18 cellular contexts compared by ENCODE assay signal in the genomic region with DNA sequence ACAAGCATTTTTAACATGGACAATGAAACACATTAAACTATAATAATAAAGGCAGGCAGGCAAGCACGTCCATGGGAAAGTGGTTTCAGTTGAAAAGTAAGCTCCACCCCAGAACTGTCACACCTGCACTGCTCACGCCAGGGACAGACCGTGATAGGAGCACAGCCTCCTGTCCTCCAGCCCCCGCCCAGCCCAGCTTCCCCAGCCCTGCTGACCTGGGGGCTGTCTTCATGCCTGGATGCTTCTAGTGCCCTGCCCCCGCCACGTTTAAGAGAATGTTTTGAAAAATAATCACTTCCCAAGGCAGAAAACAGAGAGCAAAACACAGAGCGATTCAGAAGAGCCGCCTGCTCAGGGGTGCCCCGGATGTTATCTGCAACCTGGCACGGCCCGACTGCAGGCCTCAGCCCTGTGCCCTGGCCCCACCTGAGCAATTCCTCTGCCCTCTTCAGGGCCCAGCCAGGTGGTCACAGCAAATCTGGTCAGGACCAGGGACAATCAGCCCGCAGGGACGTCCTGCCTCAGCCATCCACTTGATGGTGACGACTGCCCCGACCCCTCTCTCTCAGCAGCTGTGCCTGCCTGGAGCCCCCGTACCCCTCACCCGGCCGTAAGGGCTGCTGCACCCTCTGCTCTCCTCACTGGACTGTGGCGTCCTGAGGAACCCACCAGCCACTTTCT. TPM values are rescaled to one million over a fixed set of nuclear protein-coding genes. Genes with fewer than 3 reads are reported as not detected.
A peak's percentile ranks its signal among the peaks of the same experiment; 100 is the strongest.
DNase-seq lines count a peak whose midpoint lies in the region; ATAC-seq, FAIRE-seq and TF ChIP-seq lines count a peak whose summit lies in the region.
"Had no signal": no experiment of that assay in that cellular context is flagged by ENCODE, and none has a peak within 500 bp of the region (broad histone marks: within the 10 kb centered on the region; RNA-seq: fewer than 3 reads in every experiment).

No MANE protein-coding gene starts in this region.

- no peaks in the 10 kb centered on the region for H3K27me3 Mint-ChIP-seq in neural crest cell (ENCODE audit: low read depth)
- no peaks in the 10 kb centered on the region for H3K27me3 Mint-ChIP-seq in activated CD4-positive, alpha-beta memory T cell treated with anti-CD3 and anti-CD28 coated beads for 36 hours
- H3K27me3 Mint-ChIP-seq: B cell; naive thymus-derived CD8-positive, alpha-beta T cell had no signal

- peaks cover 0 to 12% (median 0%) of the 10 kb centered on the region in 11 experiments; a peak in 6 of 22 replicates for H3K9me3 ChIP-seq in BLaER1 treated with 17β-estradiol and CSF1 and Interleukin-3, amounts not matched to agents 10 nM and 100 nM (replicated peaks in 1 of 11)
- H3K9me3 ChIP-seq in hepatocyte (ENCODE audit: low read depth): no peaks in the 10 kb centered on the region
- H3K9me3 ChIP-seq: left lung had no signal

- POLR2A ChIA-PET in activated CD4-positive, alpha-beta memory T cell treated with anti-CD3 and anti-CD28 coated beads for 36 hours (lab: Charles Lee): no interaction called here

- H3K79me2 ChIP-seq in hepatocyte: no peaks in the 10 kb centered on the region

- H3K27ac Mint-ChIP-seq in neural crest cell (ENCODE audit: unreplicated experiment): peak overlapping the region; percentile 27
- H3K27ac Mint-ChIP-seq in activated CD4-positive, alpha-beta memory T cell treated with anti-CD3 and anti-CD28 coated beads for 36 hours: no peak overlapping the region
- H3K27ac Mint-ChIP-seq: activated CD8-positive, alpha-beta T cell treated with anti-CD3 and anti-CD28 coated beads, Interleukin-2, amount 10 ng/mL, durations not matched to agents 7 days and 5 days; activated T-helper 2 cell treated with anti-CD3 and anti-CD28 coated beads, Interferon-gamma antibody, Interleukin-2, Interleukin-4, amounts not matched to agents 10 μg/mL and 5 μg/mL and 100 μg/mL, durations not matched to agents 14 hours and 24 hours and 36 hours; B cell had no signal

- no peak for TF ChIP-seq CTCF in bronchial epithelial cell (IDR thresholded peaks at IDR 0.05; ENCODE audit: insufficient read depth, low read length, severe bottlenecking)
- no peak for TF ChIP-seq CTCF in neural crest cell (conservative IDR thresholded peaks at IDR 0.05)
- no peak for TF ChIP-seq CTCF in hepatocyte (IDR thresholded peaks at IDR 0.05; ENCODE audit: poor library complexity)

- H3K36me3 ChIP-seq in BLaER1 treated with 17β-estradiol and CSF1 and Interleukin-3, amounts not matched to agents 10 nM and 100 nM: peaks cover 0 to 9% (median 5%) of the 10 kb centered on the region in 11 experiments; a peak in 6 of 22 replicates
- H3K36me3 ChIP-seq in bronchial epithelial cell (ENCODE audit: control insufficient read depth, insufficient read depth, low read length) (no peaks in the 10 kb centered on the region), hepatocyte (replicated peaks; ENCODE audit: insufficient read depth, low read depth) (no peaks in the 10 kb centered on the region)
- H3K36me3 ChIP-seq: left lung had no signal

- H3K9me3 Mint-ChIP-seq in neural crest cell: no peaks in the 10 kb centered on the region
- no peaks in the 10 kb centered on the region for H3K9me3 Mint-ChIP-seq in activated CD4-positive, alpha-beta memory T cell treated with anti-CD3 and anti-CD28 coated beads for 36 hours
- H3K9me3 Mint-ChIP-seq: activated T-helper 2 cell treated with anti-CD3 and anti-CD28 coated beads, Interferon-gamma antibody, Interleukin-2, Interleukin-4, amounts not matched to agents 10 μg/mL and 5 μg/mL and 100 μg/mL, durations not matched to agents 14 hours and 24 hours and 36 hours; naive thymus-derived CD8-positive, alpha-beta T cell had no signal

- H3K9ac ChIP-seq in BLaER1 treated with 17β-estradiol and CSF1 and Interleukin-3, amounts not matched to agents 10 nM and 100 nM: peak overlapping the region in 5 of 11 experiments; percentile 3 to 33 (median 24); a peak in 4 of 22 replicates

- WGBS in hepatocyte (ENCODE audit: low lambda C conversion rate, missing lambda C conversion rate): 84% methylated on average over 19 of the region's 19 CpGs

- no peaks in the 10 kb centered on the region for H3K9me2 ChIP-seq in hepatocyte (replicated peaks; ENCODE audit: insufficient read depth)

- no peak overlapping the region for H3K27ac ChIP-seq in BLaER1 treated with 17β-estradiol and CSF1 and Interleukin-3, amounts not matched to agents 10 nM and 100 nM
- H3K27ac ChIP-seq in hepatocyte: no peak overlapping the region
- H3K27ac ChIP-seq: left lung, SK-N-MC had no signal

- H3K4me1 ChIP-seq in BLaER1 treated with 17β-estradiol and CSF1 and Interleukin-3, amounts not matched to agents 10 nM and 100 nM: peaks cover 18 to 57% (median 52%) of the 10 kb centered on the region in 10 experiments
- H3K4me1 ChIP-seq in hepatocyte (ENCODE audit: insufficient read depth): no peaks in the 10 kb centered on the region
- H3K4me1 ChIP-seq: left lung had no signal

- intact Hi-C loops in activated CD4-positive, alpha-beta memory T cell treated with anti-CD3 and anti-CD28 coated beads for 36 hours (cut with micrococcal nuclease): no loop called here

- CTCF ChIA-PET in activated CD4-positive, alpha-beta memory T cell treated with anti-CD3 and anti-CD28 coated beads for 36 hours (lab: Charles Lee): no interaction called here

- FAIRE-seq in bronchial epithelial cell (lab: Jason Lieb, UNC): no peak

- H4K20me1 ChIP-seq in BLaER1 treated with 17β-estradiol and CSF1 and Interleukin-3, amounts not matched to agents 10 nM and 100 nM: peaks cover 0 to 48% (median 0%) of the 10 kb centered on the region in 11 experiments; a peak in 6 of 22 replicates
- H4K20me1 ChIP-seq in hepatocyte (ENCODE audit: insufficient read depth, poor library complexity, severe bottlenecking): no peaks in the 10 kb centered on the region

- peak overlapping the region in 9 of 11 experiments; percentile 44 to 87 (median 80); a peak in 18 of 22 replicates for H3K4me2 ChIP-seq in BLaER1 treated with 17β-estradiol and CSF1 and Interleukin-3, amounts not matched to agents 10 nM and 100 nM
- no peak overlapping the region for H3K4me2 ChIP-seq in hepatocyte

- no peak for ATAC-seq in GM21526 (IDR thresholded peaks at IDR 0.05; ENCODE audit: low FRiP score, unreplicated experiment)
- ATAC-seq: activated CD8-positive, alpha-beta T cell treated with anti-CD3 and anti-CD28 coated beads, Interleukin-2, amount 10 ng/mL, durations not matched to agents 7 days and 5 days; left lung; naive thymus-derived CD8-positive, alpha-beta T cell; stimulated activated naive CD8-positive, alpha-beta T cell treated with anti-CD3 and anti-CD28 coated beads, Interleukin-15, Interleukin-2, amounts not matched to agents 100 U/mL and 50 U/mL, for 24 hours had no signal

- peak; percentile 34 to 42 for DNase-seq in NCI-H187 (lab: John Stamatoyannopoulos, UW)
- DNase-seq in bronchial epithelial cell (ENCODE audit: low read depth): peak; percentile 12
- no peak for DNase-seq in neural crest cell (ENCODE audit: low read depth, low spot score)
- no peak for DNase-seq in activated CD4-positive, alpha-beta memory T cell treated with anti-CD3 and anti-CD28 coated beads for 36 hours
- DNase-seq in A172 (ENCODE audit: low spot score): no peak
- no peak for DNase-seq in hepatocyte (ENCODE audit: low spot score)
- DNase-seq: activated CD8-positive, alpha-beta T cell treated with anti-CD3 and anti-CD28 coated beads, Interleukin-2, amount 10 ng/mL, durations not matched to agents 7 days and 5 days; anterior cingulate cortex; Kasumi-1; left lung; NCI-H2029 treated with DMSO at 0.1 percent for 48 hours; stimulated activated naive CD8-positive, alpha-beta T cell treated with anti-CD3 and anti-CD28 coated beads, Interleukin-15, Interleukin-2, amounts not matched to agents 100 U/mL and 50 U/mL, for 24 hours had no signal

- no peak overlapping the region for H2AFZ ChIP-seq in hepatocyte

- no peaks in the 10 kb centered on the region for H3K27me3 ChIP-seq in BLaER1 treated with 17β-estradiol and CSF1 and Interleukin-3, amounts not matched to agents 10 nM and 100 nM
- H3K27me3 ChIP-seq in bronchial epithelial cell (ENCODE audit: control insufficient read depth, insufficient read depth, low read length) (no peaks in the 10 kb centered on the region), hepatocyte (no peaks in the 10 kb centered on the region)
- H3K27me3 ChIP-seq: left lung had no signal

- H3K4me3 ChIP-seq in BLaER1 treated with 17β-estradiol and CSF1 and Interleukin-3, amounts not matched to agents 10 nM and 100 nM: no peak overlapping the region
- H3K4me3 ChIP-seq in bronchial epithelial cell (ENCODE audit: low read depth, low read length) (no peak overlapping the region), hepatocyte (no peak overlapping the region)
- H3K4me3 ChIP-seq: left lung, SK-N-MC had no signal

- H3K4me3 Mint-ChIP-seq in neural crest cell: no peak overlapping the region
- no peak overlapping the region for H3K4me3 Mint-ChIP-seq in activated CD4-positive, alpha-beta memory T cell treated with anti-CD3 and anti-CD28 coated beads for 36 hours
- H3K4me3 Mint-ChIP-seq: activated CD8-positive, alpha-beta T cell treated with anti-CD3 and anti-CD28 coated beads, Interleukin-2, amount 10 ng/mL, durations not matched to agents 7 days and 5 days; B cell; naive thymus-derived CD8-positive, alpha-beta T cell had no signal

- H3K4me1 Mint-ChIP-seq in neural crest cell: peaks cover 42% of the 10 kb centered on the region
- no peaks in the 10 kb centered on the region for H3K4me1 Mint-ChIP-seq in activated CD4-positive, alpha-beta memory T cell treated with anti-CD3 and anti-CD28 coated beads for 36 hours (ENCODE audit: low read depth)
- H3K4me1 Mint-ChIP-seq: B cell had no signal

- H3K36me3 Mint-ChIP-seq in neural crest cell (ENCODE audit: low read depth): peaks cover 9% of the 10 kb centered on the region
- H3K36me3 Mint-ChIP-seq in activated CD4-positive, alpha-beta memory T cell treated with anti-CD3 and anti-CD28 coated beads for 36 hours: peaks cover 7% of the 10 kb centered on the region

RNA-seq across cellular contexts. Expression of a gene that starts 30.4 kb away (rescaled TPM):
- total RNA-seq in bronchial epithelial cell (21.9 and 29.5 TPM in 2 replicates), neural crest cell (32.4 and 32.8 TPM in 2 replicates), hepatocyte (97.7 and 106 TPM in 2 replicates)
- 10 to 100 TPM; 36.0 to 36.4 TPM for total RNA-seq in activated CD4-positive, alpha-beta memory T cell treated with anti-CD3 and anti-CD28 coated beads for 36 hours
- 70.9 and 102 TPM in 2 replicates for total RNA-seq in A172 (2014; rRNA removed; shearing (Covaris generic))
- polyA plus RNA-seq in hepatocyte: 154 and 204 TPM in 2 replicates

Comparison
In these comparisons a context has a peak if more than half of its experiments do, and no peak if none do; other contexts are left out.
1. DNase-seq: peak in NCI-H187 (2 of 2) and bronchial epithelial cell (single experiment); none in neural crest cell (single experiment), activated CD4-positive, alpha-beta memory T cell treated with anti-CD3 and anti-CD28 coated beads for 36 hours (single experiment), A172 (single experiment) and hepatocyte (single experiment).